Comparison of ENCODE assay signal across 23 cellular contexts in the genomic region with DNA sequence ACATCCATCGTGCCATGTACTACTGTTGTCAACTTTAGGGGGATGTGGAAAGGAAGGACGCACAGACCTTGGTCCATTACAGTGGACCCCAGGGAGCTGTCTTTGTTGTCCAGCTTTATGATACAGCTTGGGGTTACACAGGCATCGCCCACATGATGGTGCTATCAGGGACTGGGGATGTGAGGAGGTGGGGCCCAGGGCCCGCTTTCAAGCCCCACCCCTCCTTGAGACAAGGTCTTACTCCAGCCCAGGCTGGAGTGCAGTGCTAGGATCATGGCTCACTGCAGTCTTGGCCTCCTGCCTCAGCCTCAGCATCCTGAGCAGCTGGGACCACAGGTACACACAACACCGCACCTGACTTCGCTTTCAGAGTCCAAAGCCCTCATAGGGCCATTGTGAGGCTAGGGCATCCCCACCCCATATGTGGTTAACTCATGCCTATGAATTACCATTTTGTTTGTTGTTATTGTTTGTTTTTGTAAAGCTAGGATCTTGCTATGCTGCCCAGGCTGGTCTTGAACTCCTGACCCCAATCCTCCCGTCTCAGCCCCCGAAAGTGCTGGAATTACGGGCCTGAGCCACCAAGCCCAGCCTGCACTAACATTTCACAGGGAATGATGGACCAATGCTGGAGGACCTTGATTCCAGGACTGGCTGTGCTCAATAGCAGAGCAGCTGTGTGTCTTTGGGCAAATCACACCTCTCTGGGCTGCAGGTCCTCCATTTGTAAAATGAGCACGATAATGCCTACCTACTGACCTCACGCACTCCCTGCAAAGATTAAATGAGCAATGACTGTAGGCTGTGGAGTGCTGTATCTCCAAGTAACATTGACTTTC. TPM values are rescaled to one million over a fixed set of nuclear protein-coding genes. Genes with fewer than 3 reads are reported as not detected.
DNase-seq lines count a peak whose midpoint lies in the region; ATAC-seq and TF ChIP-seq lines count a peak whose summit lies in the region.
"Had no signal": no experiment of that assay in that cellular context is flagged by ENCODE, and none has a peak within 500 bp of the region (broad histone marks: within the 10 kb centered on the region; RNA-seq: fewer than 3 reads in every experiment).

No MANE protein-coding gene starts in this region.

- peaks cover 67% of the 10 kb centered on the region for H4K20me1 ChIP-seq in BLaER1
- H4K20me1 ChIP-seq in HCT116 (ENCODE audit: insufficient read depth) = no peaks in the 10 kb centered on the region

- no peak for TF ChIP-seq CTCF in HCT116 (IDR thresholded peaks at IDR 0.05 in 2 of 3, conservative IDR thresholded peaks at IDR 0.05 in 1 of 3; ENCODE audit: borderline replicate concordance in 1 of 3, insufficient read depth in 1 of 3, low read depth in 2 of 3, low read length in 2 of 3)

- H3K4me2 ChIP-seq in BLaER1 (peak overlapping the region; percentile 90; the same call in 1 of the 2 replicates), HCT116 (ENCODE audit: low read length) (no peak overlapping the region)

- DNase-seq in HCT116 (ENCODE audit: low read depth, low spot score) (no peak), naive B cell (no peak), SKM-1 treated with dmso at 0.1 percent for 144 hours (lab: John Stamatoyannopoulos, UW; ENCODE audit: unreplicated experiment) (no peak), islet precursor cell (no peak)
- no peak for DNase-seq in activated naive CD8-positive, alpha-beta T cell treated with anti-CD3 and anti-CD28 coated beads for 36 hours
- DNase-seq in activated CD4-positive, CD25-positive, alpha-beta regulatory T cell (lab: John Stamatoyannopoulos, UW) = no peak
- DNase-seq: activated B cell treated with CpG ODN at 0.5 μM for 24 hours; activated CD8-positive, alpha-beta memory T cell treated with anti-CD3 and anti-CD28 coated beads for 24 hours; amniotic stem cell; central memory CD4-positive, alpha-beta T cell; DMS79 treated with DMSO at 0.1 percent for 48 hours; gastrocnemius medialis; Karpas-422; NCI-H2171; NCI-H526 treated with DMSO at 0.1 percent for 48 hours; SIG-M5; testis had no signal

- H3K4me3 ChIP-seq in BLaER1 (no peak overlapping the region), HCT116 (replicated peaks in 1 of 2; ENCODE audit: low read depth in 1 of 2, low read length in 2 of 2) (no peak overlapping the region)
- H3K4me3 ChIP-seq: gastrocnemius medialis, testis had no signal

- H3K9me2 ChIP-seq in HCT116 (ENCODE audit: insufficient read depth) = no peaks in the 10 kb centered on the region

- peaks cover 66% of the 10 kb centered on the region for H3K4me1 ChIP-seq in BLaER1
- H3K4me1 ChIP-seq in HCT116 (ENCODE audit: control insufficient read depth in 1 of 2, insufficient read depth in 2 of 2, low read length in 2 of 2) = peaks cover 0 to 25% of the 10 kb centered on the region in 2 experiments; a peak in 2 of 4 replicates

- peaks cover 59% of the 10 kb centered on the region for H3K4me1 Mint-ChIP-seq in activated naive CD8-positive, alpha-beta T cell treated with anti-CD3 and anti-CD28 coated beads for 36 hours
- H3K4me1 Mint-ChIP-seq in naive B cell = peaks cover 58 to 77% (median 71%) of the 10 kb centered on the region in 3 donors

- POLR2A ChIA-PET in HCT116 (lab: Charles Lee) = no interaction called here

- peaks cover 11% of the 10 kb centered on the region for H3K36me3 Mint-ChIP-seq in activated naive CD8-positive, alpha-beta T cell treated with anti-CD3 and anti-CD28 coated beads for 36 hours
- no peaks in the 10 kb centered on the region for H3K36me3 Mint-ChIP-seq in naive B cell

- RAD21 ChIA-PET in HCT116 (lab: Charles Lee; ENCODE audit: low non-redundant PET in 1 of 2, low total read pairs in 2 of 2, uncharacterized antibody in 2 of 2, unreplicated experiment in 2 of 2) = no interaction called here

- H3K27me3 ChIP-seq in BLaER1 (no peaks in the 10 kb centered on the region), HCT116 (ENCODE audit: insufficient read depth, low read length) (no peaks in the 10 kb centered on the region)
- H3K27me3 ChIP-seq: gastrocnemius medialis, testis had no signal

- no peak for TF ChIP-seq POLR2A in HCT116 (IDR thresholded peaks at IDR 0.05; ENCODE audit: borderline replicate concordance, extremely low read depth, insufficient read depth, insufficient read length)

- no peaks in the 10 kb centered on the region for H3K27me3 Mint-ChIP-seq in activated naive CD8-positive, alpha-beta T cell treated with anti-CD3 and anti-CD28 coated beads for 36 hours
- H3K27me3 Mint-ChIP-seq in naive B cell = no peaks in the 10 kb centered on the region
- H3K27me3 Mint-ChIP-seq: activated B cell treated with CpG ODN at 0.5 μM for 24 hours, memory B cell had no signal

- ATAC-seq in HCT116 = peak; percentile 37; the same call in 1 of the 2 replicates
- ATAC-seq in naive B cell (ENCODE audit: low read depth in 2 of 2) = no peak
- ATAC-seq in HG02973 (IDR thresholded peaks at IDR 0.05; ENCODE audit: unreplicated experiment) = no peak
- ATAC-seq: esophagus mucosa, gastrocnemius medialis had no signal

- H3K9ac ChIP-seq in BLaER1 = no peak overlapping the region
- H3K9ac ChIP-seq in HCT116 (ENCODE audit: low read length) = no peak overlapping the region

- H3K36me3 ChIP-seq in BLaER1 (peaks cover 44% of the 10 kb centered on the region), HCT116 (ENCODE audit: control insufficient read depth in 1 of 2, insufficient read depth in 2 of 2, low read length in 2 of 2) (no peaks in the 10 kb centered on the region)
- H3K36me3 ChIP-seq: gastrocnemius medialis had no signal

- intact Hi-C loops in HCT116 (cut with micrococcal nuclease) = no loop called here

- H3K79me2 ChIP-seq in HCT116 (ENCODE audit: insufficient read depth, low read length) = no peaks in the 10 kb centered on the region

- H3K9me3 Mint-ChIP-seq in activated naive CD8-positive, alpha-beta T cell treated with anti-CD3 and anti-CD28 coated beads for 36 hours = no peaks in the 10 kb centered on the region
- no peaks in the 10 kb centered on the region for H3K9me3 Mint-ChIP-seq in naive B cell
- H3K9me3 Mint-ChIP-seq: activated B cell treated with CpG ODN at 0.5 μM for 24 hours; activated T-helper 1 cell treated with anti-CD3 and anti-CD28 coated beads, Interleukin-12 subunit alpha, Interleukin-12 subunit beta, Interleukin-2, Interleukin-4 antibody, amounts not matched to agents 30 ng/mL and 10 ng/mL and 1 ng/mL, durations not matched to agents 14 hours and 24 hours and 36 hours; memory B cell; neural crest cell had no signal

- TF ChIP-seq RAD21 in HCT116 (IDR thresholded peaks at IDR 0.05; ENCODE audit: low read depth) = no peak

- peak overlapping the region; percentile 51 for H3K27ac Mint-ChIP-seq in activated naive CD8-positive, alpha-beta T cell treated with anti-CD3 and anti-CD28 coated beads for 36 hours
- peak overlapping the region in 5 of 6 donors; percentile 16 to 70 (median 54) for H3K27ac Mint-ChIP-seq in naive B cell
- H3K27ac Mint-ChIP-seq: activated B cell treated with CpG ODN at 0.5 μM for 24 hours had no signal

- no TSS peak for BruUV-seq in HCT116 (replicated peaks; lab: Mats Ljungman, UMichigan)

- no peak overlapping the region for H3K4me3 Mint-ChIP-seq in activated naive CD8-positive, alpha-beta T cell treated with anti-CD3 and anti-CD28 coated beads for 36 hours
- peak overlapping the region in 2 of 8 donors; percentile 12 to 17 for H3K4me3 Mint-ChIP-seq in naive B cell
- H3K4me3 Mint-ChIP-seq: activated B cell treated with CpG ODN at 0.5 μM for 24 hours; activated T-helper 1 cell treated with anti-CD3 and anti-CD28 coated beads, Interleukin-12 subunit alpha, Interleukin-12 subunit beta, Interleukin-2, Interleukin-4 antibody, amounts not matched to agents 30 ng/mL and 10 ng/mL and 1 ng/mL, durations not matched to agents 14 hours and 24 hours and 36 hours; memory B cell; neural crest cell had no signal

- H3K27ac ChIP-seq in BLaER1 (0 out of 2 replicates have a peak overlapping the region, but pooled peaks have one; percentile 15), HCT116 (ENCODE audit: low read depth, low read length) (no peak overlapping the region; the same call in 1 of the 2 replicates)
- H3K27ac ChIP-seq: testis had no signal

- H3K9me3 ChIP-seq in BLaER1 (no peaks in the 10 kb centered on the region), HCT116 (ENCODE audit: control insufficient read depth in 1 of 2, insufficient read depth in 1 of 2, low read depth in 1 of 2, low read length in 2 of 2) (no peaks in the 10 kb centered on the region)
- H3K9me3 ChIP-seq: gastrocnemius medialis, testis had no signal

- CTCF ChIA-PET in HCT116 (lab: Charles Lee) = no interaction called here

- no peak overlapping the region for H2AFZ ChIP-seq in HCT116 (ENCODE audit: low read depth, low read length, poor library complexity, severe bottlenecking)

TF ChIP-seq in HCT116, 20 proteins besides CTCF, POLR2A, EP300 and RAD21:
- no peak for TF ChIP-seq CBX3 (IDR thresholded peaks at IDR 0.05; ENCODE audit: low read depth)
- no peak for TF ChIP-seq POLR2AphosphoS5 (IDR thresholded peaks at IDR 0.05; ENCODE audit: low read depth, low read length)
- TF ChIP-seq, protein P1, sequence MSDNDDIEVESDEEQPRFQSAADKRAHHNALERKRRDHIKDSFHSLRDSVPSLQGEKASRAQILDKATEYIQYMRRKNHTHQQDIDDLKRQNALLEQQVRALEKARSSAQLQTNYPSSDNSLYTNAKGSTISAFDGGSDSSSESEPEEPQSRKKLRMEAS (IDR thresholded peaks at IDR 0.05) = no peak
- TF ChIP-seq CEBPB (IDR thresholded peaks at IDR 0.05; ENCODE audit: low read depth) = no peak
- TF ChIP-seq EGR1 (IDR thresholded peaks at IDR 0.05; ENCODE audit: low read depth) = no peak
- TF ChIP-seq YY1 (IDR thresholded peaks at IDR 0.05; ENCODE audit: extremely low read depth, insufficient replicate concordance, low read depth, low read length) = no peak
TF ChIP-seq in HCT116: peak in this region for 0.

RNA-seq across cellular contexts. Expression of a gene that starts 17.2 kb away (rescaled TPM):
- 9.5 TPM for total RNA-seq in HCT116 (2021; ENCODE audit: unreplicated experiment)
- polyA plus RNA-seq in HCT116 (2012) = 4.0 and 6.3 TPM in 2 replicates
- total RNA-seq in activated naive CD8-positive, alpha-beta T cell treated with anti-CD3 and anti-CD28 coated beads for 36 hours = 10 to 100 TPM; 21.5 to 23.3 TPM
- 10 to 100 TPM; 12.7 to 28.7 (median 22.3) TPM for polyA plus RNA-seq in naive B cell (ENCODE audit: low read depth in 6 of 6)

RNA-seq across cellular contexts. Expression of a gene that starts 32.7 kb away (rescaled TPM):
- 17.1 TPM for total RNA-seq in HCT116 (2021; ENCODE audit: unreplicated experiment)
- polyA plus RNA-seq in HCT116 (2012) = 11.9 and 12.5 TPM in 2 replicates
- 1 to 10 TPM; 8.7 to 9.6 TPM for total RNA-seq in activated naive CD8-positive, alpha-beta T cell treated with anti-CD3 and anti-CD28 coated beads for 36 hours
- polyA plus RNA-seq in naive B cell (ENCODE audit: low read depth in 6 of 6) = 1 to 10 TPM; 2.5 to 5.8 (median 4.7) TPM
